Comparison of ENCODE assay signal across 1 cellular context in the genomic region with DNA sequence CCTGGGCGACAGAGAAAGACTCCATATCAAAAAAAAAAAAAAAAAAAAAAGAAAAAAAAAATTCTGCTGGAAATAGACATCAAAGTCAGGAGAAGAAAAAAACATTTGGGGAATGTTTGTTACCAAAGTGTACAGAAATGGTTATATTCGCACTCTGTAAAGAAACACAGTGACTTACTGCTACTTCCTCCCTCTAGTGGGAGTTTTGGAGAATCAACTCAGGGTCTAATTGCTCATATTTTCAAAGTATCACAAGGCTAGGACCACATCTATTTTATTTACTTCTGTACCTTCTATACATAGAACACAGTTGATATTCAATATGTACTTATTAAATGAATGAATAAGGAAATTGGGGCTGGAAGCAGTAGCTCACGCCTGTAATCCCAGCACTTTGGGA.
TF ChIP-seq lines count a peak whose summit lies in the region.

No MANE protein-coding gene starts in this region.

TF ChIP-seq in GM12878, 131 proteins besides CTCF, POLR2A, EP300 and RAD21:
- no peak for TF ChIP-seq EGR1 (IDR thresholded peaks at IDR 0.05; ENCODE audit: borderline replicate concordance in 1 of 2, low read depth in 2 of 2, low read length in 2 of 2)
- no peak for TF ChIP-seq IRF5 (IDR thresholded peaks at IDR 0.05; ENCODE audit: borderline replicate concordance)
- no peak for TF ChIP-seq NR2F1 (conservative IDR thresholded peaks at IDR 0.05)
- TF ChIP-seq YY1 (IDR thresholded peaks at IDR 0.05; ENCODE audit: low read depth, low read length) = no peak
- no peak for TF ChIP-seq POLR2AphosphoS2 (IDR thresholded peaks at IDR 0.05; ENCODE audit: low read depth, low read length)
- no peak for TF ChIP-seq ZZZ3 (IDR thresholded peaks at IDR 0.05; ENCODE audit: control insufficient read depth, insufficient read length, low read depth)
TF ChIP-seq in GM12878: peak in this region for 0.
